Comparison of ENCODE assay signal across 1 cellular context in genomic region chr6:34859951-34860350, GRCh38.
TF ChIP-seq lines count a peak whose summit lies in the region.

No MANE protein-coding gene starts in this region.

TF ChIP-seq in K562, 482 proteins besides CTCF, POLR2A, EP300 and RAD21 (continued from another document):
- no peak for TF ChIP-seq ZBTB40 (IDR thresholded peaks at IDR 0.05)
- no peak for TF ChIP-seq ZBTB40 (CRISPR knock-in tag; IDR thresholded peaks at IDR 0.05)
- TF ChIP-seq CREM (IDR thresholded peaks at IDR 0.05; ENCODE audit: low read depth) = no peak
- TF ChIP-seq ZBTB1 (CRISPR knock-in tag; IDR thresholded peaks at IDR 0.05; ENCODE audit: borderline replicate concordance, low read depth) = no peak
